In the genomic region with DNA sequence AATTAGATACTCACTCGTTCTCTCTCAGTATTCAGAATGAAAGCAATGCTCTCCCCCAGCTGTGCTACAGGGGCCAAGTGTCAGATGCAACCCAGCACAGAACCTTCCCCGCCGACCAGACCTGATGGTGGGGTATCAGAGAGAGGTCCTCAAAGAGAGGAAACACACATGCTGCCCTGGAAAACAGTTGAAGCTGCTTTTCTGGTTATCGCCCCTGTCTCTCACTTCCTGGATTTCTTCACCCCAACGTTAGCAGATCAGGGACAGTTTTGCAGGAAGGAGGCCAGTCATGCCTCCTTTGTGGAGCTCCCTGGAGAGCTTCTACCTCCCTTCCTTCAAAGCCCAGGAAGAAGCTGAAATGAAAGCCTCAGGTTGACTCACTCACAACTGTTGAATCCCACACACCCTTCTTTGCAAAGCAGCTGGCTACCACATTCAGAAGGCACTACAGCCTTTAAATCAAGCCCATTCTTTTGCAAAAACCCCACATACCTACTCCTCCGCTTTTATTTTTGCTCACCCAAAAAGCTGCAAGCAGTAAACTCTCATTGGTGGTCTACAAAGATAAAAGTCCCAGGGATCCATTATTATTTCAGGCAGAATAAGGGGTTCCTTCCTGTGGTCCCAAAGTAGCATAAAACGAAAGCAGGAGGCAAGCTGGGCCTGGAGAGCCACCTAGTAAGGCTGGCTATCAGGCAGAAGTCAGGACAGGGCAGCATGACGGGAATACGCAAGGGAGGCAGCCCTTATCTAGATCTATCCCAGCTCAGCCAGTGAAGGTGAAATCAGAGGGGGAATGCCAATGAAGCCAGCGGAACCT, we compare ENCODE assay signal across 12 cellular contexts. TPM values are rescaled to one million over a fixed set of nuclear protein-coding genes. Genes with fewer than 3 reads are reported as not detected.
DNase-seq lines count a peak whose midpoint lies in the region; ATAC-seq, FAIRE-seq and TF ChIP-seq lines count a peak whose summit lies in the region.
"Had no signal": no experiment of that assay in that cellular context is flagged by ENCODE, and none has a peak within 500 bp of the region (broad histone marks: within the 10 kb centered on the region; RNA-seq: fewer than 3 reads in every experiment).

No MANE protein-coding gene starts in this region.

- peaks cover 20% of the 10 kb centered on the region for H3K79me1 ChIP-seq in H1 (ENCODE audit: low read depth, low read length)

- peak overlapping the region; percentile 57 to 78 for H3K4me2 ChIP-seq in H1 (ENCODE audit: insufficient read depth in 1 of 2, low read depth in 2 of 2, low read length in 2 of 2)

- H3K27me3 ChIP-seq in H1 (replicated peaks in 1 of 4; ENCODE audit: control insufficient read depth in 3 of 4, extremely low read depth in 1 of 4, insufficient read depth in 3 of 4, low read length in 3 of 4) (no peaks in the 10 kb centered on the region), pancreas (no peaks in the 10 kb centered on the region)

- FAIRE-seq in H1 (lab: Jason Lieb, UNC) (peak; percentile 99), pancreas (lab: Jason Lieb, UNC) (no peak)

- H3K9me3 ChIP-seq in H1 (ENCODE audit: insufficient read depth in 2 of 2, low read depth in 1 of 2, low read length in 1 of 2) (peaks cover 0 to 3% of the 10 kb centered on the region in 2 experiments; a peak in 1 of 4 replicates), pancreas (no peaks in the 10 kb centered on the region)

- peak overlapping the region; percentile 61 for H4K5ac ChIP-seq in H1 (ENCODE audit: insufficient read length, low read depth, low read length)

- H2BK120ac ChIP-seq in H1 (replicated peaks; ENCODE audit: low read depth, low read length), result peak overlapping the region; percentile 90

- no peak overlapping the region for H3K14ac ChIP-seq in H1 (ENCODE audit: insufficient read length)

- H4K8ac ChIP-seq in H1 (ENCODE audit: extremely low read depth, insufficient read depth, low read length), result no peak overlapping the region

- TF ChIP-seq CTCF in H1 (IDR thresholded peaks at IDR 0.05; ENCODE audit: control extremely low read depth in 1 of 3, insufficient read depth in 1 of 3, low read depth in 1 of 3, low read length in 3 of 3), result no peak
- TF ChIP-seq CTCF in pancreas (IDR thresholded peaks at IDR 0.05), result no peak

- ATAC-seq in HG02885 (IDR thresholded peaks at IDR 0.05; ENCODE audit: poor library complexity, unreplicated experiment) (peak; percentile 54), pancreas (peak in 3 of 4 donors; percentile 48 to 70 (median 67)), HG03159 (IDR thresholded peaks at IDR 0.05; ENCODE audit: unreplicated experiment) (no peak)
- ATAC-seq: activated naive CD4-positive, alpha-beta T cell treated with anti-CD3 and anti-CD28 coated beads, Interleukin-2, amount 50 U/mL, for 72 hours had no signal

- H2BK20ac ChIP-seq in H1 (ENCODE audit: low read length), result peak overlapping the region; percentile 98

- CTCF ChIA-PET in H1 (lab: Charles Lee; ENCODE audit: partially characterized antibody), result interaction anchor here (0.7 to 1.9 kb wide), 7 partner anchors 10 to 65 kb away, joined by 3 to 10 read pairs (median 3); no protein-coding TSS in a partner anchor

- peak in 1 of 2 experiments; percentile 42; a peak in 1 of 3 replicates for TF ChIP-seq EP300 in H1 (IDR thresholded peaks at IDR 0.05; ENCODE audit: borderline replicate concordance in 1 of 2, low read depth in 2 of 2, low read length in 2 of 2)

- peaks cover under 1 to 1% of the 10 kb centered on the region in 2 experiments for H4K20me1 ChIP-seq in H1 (replicated peaks in 1 of 2; ENCODE audit: control insufficient read depth in 1 of 2, insufficient read depth in 2 of 2, low read length in 2 of 2)

- H2BK15ac ChIP-seq in H1 (ENCODE audit: low read length), result 0 out of 2 replicates have a peak overlapping the region, but pooled peaks have one; percentile 21

- 9% methylated on average over 10 of the region's 10 CpGs; no CpG with 5 or more reads in 1 of the 2 experiments for WGBS in H1 (ENCODE audit: extremely low coverage in 1 of 2, insufficient coverage in 1 of 2, insufficient read length in 1 of 2, insufficient replicate concordance in 2 of 2, low coverage in 1 of 2, low lambda C conversion rate in 2 of 2, missing lambda C conversion rate in 1 of 2), 2 experiments
- WGBS in pancreas, 2 donors, result 68 to 71% methylated on average over 10 of the region's 10 CpGs

- TF ChIP-seq RAD21 in H1 (IDR thresholded peaks at IDR 0.05 in 1 of 2, conservative IDR thresholded peaks at IDR 0.05 in 1 of 2; ENCODE audit: low read depth in 2 of 2, low read length in 2 of 2), result no peak; a peak in 2 of 4 replicates

- no peaks in the 10 kb centered on the region; the same call in 1 of the 2 replicates for H3K23me2 ChIP-seq in H1 (ENCODE audit: low read depth, low read length)

- peak overlapping the region; percentile 71 for H2AK5ac ChIP-seq in H1 (ENCODE audit: low read depth, low read length)

- TF ChIP-seq POLR2A in GM19193 (IDR thresholded peaks at IDR 0.05; ENCODE audit: extremely low read depth, insufficient read depth, insufficient read length), result peak; percentile 17
- peak in 1 of 2 experiments; percentile 45; a peak in 2 of 3 replicates for TF ChIP-seq POLR2A in H1 (IDR thresholded peaks at IDR 0.05; ENCODE audit: control extremely low read depth in 1 of 2, low read depth in 2 of 2, low read length in 2 of 2)

- peak overlapping the region in 3 of 4 experiments; percentile 9 to 34 (median 30); a peak in 4 of 7 replicates for H3K9ac ChIP-seq in H1 (replicated peaks in 1 of 4; ENCODE audit: extremely low read depth in 1 of 4, low read depth in 3 of 4, low read length in 3 of 4)

- peak overlapping the region; percentile 98 for H2BK5ac ChIP-seq in H1 (ENCODE audit: low read depth, low read length)

- peak overlapping the region; percentile 95 for H3K18ac ChIP-seq in H1 (ENCODE audit: extremely low read depth, low read length)

- H3K4ac ChIP-seq in H1 (replicated peaks; ENCODE audit: insufficient read length, low read depth, low read length), result peak overlapping the region; percentile 92

- no peak overlapping the region for H3K23ac ChIP-seq in H1 (ENCODE audit: insufficient read length)

- H4K91ac ChIP-seq in H1 (replicated peaks; ENCODE audit: insufficient read length, low read length), result peak overlapping the region; percentile 97

- H3K4me1 ChIP-seq in H1 (replicated peaks in 1 of 4; ENCODE audit: control insufficient read depth in 3 of 4, insufficient read depth in 4 of 4, low read length in 3 of 4), result peaks cover 41 to 85% (median 52%) of the 10 kb centered on the region in 4 experiments
- peaks cover 0 to 11% (median 0%) of the 10 kb centered on the region in 3 donors for H3K4me1 ChIP-seq in pancreas

- intact Hi-C loops in pancreas (cut with DNase I), result no loop called here

- no peaks in the 10 kb centered on the region for H3K36me3 ChIP-seq in H1 (ENCODE audit: control insufficient read depth in 2 of 4, insufficient read depth in 4 of 4, low read length in 3 of 4)
- no peaks in the 10 kb centered on the region for H3K36me3 ChIP-seq in pancreas
- H3K36me3 ChIP-seq: WERI-Rb-1 had no signal

- no peak overlapping the region for H2AFZ ChIP-seq in H1 (ENCODE audit: low read length)

- H3K27ac ChIP-seq in H1 (ENCODE audit: low read depth, low read length) (peak overlapping the region; percentile 79), pancreas (no peak overlapping the region)
- H3K27ac ChIP-seq: WERI-Rb-1 had no signal

- H3K79me2 ChIP-seq in H1 (ENCODE audit: control insufficient read depth in 1 of 2, insufficient read depth in 2 of 2, low read length in 2 of 2), result peaks cover 52 to 80% of the 10 kb centered on the region in 2 experiments

- H2BK12ac ChIP-seq in H1 (ENCODE audit: low read depth, low read length), result peak overlapping the region; percentile 95

- H3K4me3 ChIP-seq in H1 (ENCODE audit: extremely low read depth in 1 of 4, insufficient read depth in 2 of 4, low read depth in 3 of 4, low read length in 4 of 4), result peak overlapping the region in 3 of 4 experiments; percentile 16 to 40 (median 32); a peak in 6 of 8 replicates
- H3K4me3 ChIP-seq in pancreas, result no peak overlapping the region

- peak in 1 of 2 experiments; percentile 56 for DNase-seq in H1 (ENCODE audit: low read depth in 1 of 2, low spot score in 2 of 2)
- DNase-seq in pancreas, result no peak
- no peak for DNase-seq in SW480 (ENCODE audit: low spot score)
- no peak for DNase-seq in epidermal melanocyte (ENCODE audit: insufficient read length, low spot score)
- DNase-seq in cortex of kidney (lab: John Stamatoyannopoulos, UW), result no peak
- DNase-seq: EL, erythroblast had no signal

- peak overlapping the region; percentile 13 for H3K56ac ChIP-seq in H1 (replicated peaks; ENCODE audit: insufficient read length, low read depth, low read length)

- POLR2A ChIA-PET in H1 (lab: Charles Lee; ENCODE audit: partially characterized antibody), result interaction anchor here (0.8 to 1.8 kb wide), 10 partner anchors 8 to 126 kb away, joined by 3 to 11 read pairs (median 5); partner anchors contain the start of gene LARGE1

TF ChIP-seq in H1, 55 proteins besides CTCF, POLR2A, EP300 and RAD21 (continues in another document):
- TF ChIP-seq EGR1 (IDR thresholded peaks at IDR 0.05; ENCODE audit: borderline replicate concordance, low read depth, low read length), result 0 out of 2 replicates have a peak, but pooled peaks have one; percentile 59
- no peak for TF ChIP-seq ZNF274 (IDR thresholded peaks at IDR 0.05; ENCODE audit: borderline replicate concordance, extremely low read depth, low read length)
- TF ChIP-seq TCF12 (IDR thresholded peaks at IDR 0.05; ENCODE audit: low read depth, low read length), result 0 out of 2 replicates have a peak, but pooled peaks have one; percentile 16
- peak; percentile 33 to 52; a peak in 1 of 4 replicates for TF ChIP-seq HDAC2 (IDR thresholded peaks at IDR 0.05; ENCODE audit: borderline replicate concordance in 1 of 2, low read depth in 2 of 2, low read length in 2 of 2)
- peak; percentile 19; the same call in 1 of the 2 replicates for TF ChIP-seq TEAD4 (IDR thresholded peaks at IDR 0.05; ENCODE audit: low read depth, low read length)
- 0 out of 2 replicates have a peak, but pooled peaks have one; percentile 12 for TF ChIP-seq YY1 (IDR thresholded peaks at IDR 0.05; ENCODE audit: low read depth, low read length)

RNA-seq across cellular contexts. Expression of gene LARGE1, which starts 23.3 kb away (rescaled TPM):
- total RNA-seq in H1 (2021; fragmentation: NEBNext Ultra II Directional; extraction: Animal tissue kit (Norgen Biotek cat#: 25700)), result 69.5 and 83.0 TPM in 2 replicates
- polyA plus RNA-seq in H1 (2011; rRNA removed) (43.7 and 51.4 TPM in 2 replicates), pancreas (10 to 100 TPM in 1 of 2 donors, 1 to 10 TPM in 1; 4.1 to 10.5 TPM)
- polyA plus RNA-seq in H1 (2011; cell fraction: cytosol; rRNA removed), result 42.0 TPM
- 56.3 TPM for polyA plus RNA-seq in H1 (2011; cell fraction: nucleus; rRNA removed)
- polyA plus RNA-seq in H1 (2012, experiment 1 of 2), result 40.0 to 53.5 TPM (median 47.7 TPM) in 4 replicates
- polyA plus RNA-seq in H1 (2012, experiment 2 of 2), result 38.9 TPM
- polyA plus RNA-seq in H1 (2013, experiment 1 of 2), result 39.9 TPM
- polyA plus RNA-seq in H1 (2013, experiment 2 of 2), result 39.1 TPM
- polyA minus RNA-seq in H1 (2011; rRNA and poly(A)+ RNA removed), result 121 and 152 TPM in 2 replicates
- polyA minus RNA-seq in H1 (2011; cell fraction: cytosol; rRNA and poly(A)+ RNA removed), result 72.1 TPM
- polyA minus RNA-seq in H1 (2011; cell fraction: nucleus; rRNA and poly(A)+ RNA removed), result 137 TPM
- total RNA-seq in pancreas, result 10 to 100 TPM in 5 of 6 donors, 1 to 10 TPM in 1; 9.7 to 29.3 (median 14.8) TPM

Comparison
In these comparisons a context has a peak if more than half of its experiments do, and no peak if none do; other contexts are left out.
1. H3K4me3 ChIP-seq: peak in H1 (3 of 4); none in pancreas (0 of 4).